ENCODE assay signal across 17 cellular contexts in the genomic region with DNA sequence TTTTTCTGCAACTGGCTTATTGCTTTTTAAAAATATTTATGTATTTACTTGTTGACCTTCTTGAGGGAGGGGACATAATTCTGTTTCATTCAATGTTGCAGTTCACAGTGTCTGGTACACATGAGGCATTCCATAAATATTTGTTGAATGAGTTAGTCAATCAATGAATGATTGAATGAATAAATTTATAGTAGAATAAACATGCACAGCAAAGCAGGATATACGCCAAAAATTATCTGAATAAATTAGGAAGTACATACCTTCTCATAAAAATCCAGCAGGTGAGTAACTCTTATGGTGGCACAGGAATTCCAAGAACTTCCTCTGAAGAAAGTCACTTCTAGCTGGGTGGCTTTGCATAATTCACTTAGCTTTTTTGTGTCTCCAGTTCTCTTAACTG.
DNase-seq lines count a peak whose midpoint lies in the region; TF ChIP-seq lines count a peak whose summit lies in the region.
"Had no signal": no experiment of that assay in that cellular context is flagged by ENCODE, and none has a peak within 500 bp of the region (broad histone marks: within the 10 kb centered on the region; RNA-seq: fewer than 3 reads in every experiment).

No MANE protein-coding gene starts in this region.

- no peaks in the 10 kb centered on the region for H3K36me3 Mint-ChIP-seq in Calu3 (ENCODE audit: insufficient read depth, unreplicated experiment)
- H3K36me3 Mint-ChIP-seq: CD14-positive monocyte had no signal

- H3K4me3 ChIP-seq in SJSA1 = no peak overlapping the region; the same call in 1 of the 2 replicates
- H3K4me3 ChIP-seq: HAP-1 had no signal

- H3K4me1 ChIP-seq in SJSA1 (replicated peaks) = peaks cover 55% of the 10 kb centered on the region
- H3K4me1 ChIP-seq: HAP-1 had no signal

- H3K4me1 Mint-ChIP-seq in Calu3 (ENCODE audit: low read depth, unreplicated experiment) = peaks cover 45% of the 10 kb centered on the region
- H3K4me1 Mint-ChIP-seq: CD14-positive monocyte had no signal

- no peak overlapping the region for H3K4me3 Mint-ChIP-seq in Calu3 (ENCODE audit: low read depth, unreplicated experiment)
- H3K4me3 Mint-ChIP-seq: CD14-positive monocyte had no signal

- H3K27me3 Mint-ChIP-seq in Calu3 (ENCODE audit: unreplicated experiment) = no peaks in the 10 kb centered on the region

- H3K9me3 ChIP-seq in SJSA1 (replicated peaks) = no peaks in the 10 kb centered on the region
- H3K9me3 ChIP-seq: HAP-1 had no signal

- CTCF ChIA-PET in Calu3 (lab: Charles Lee) = interaction anchor here (0.7 to 1.3 kb wide), 4 partner anchors 34 to 65 kb away, joined by 3 read pairs; no protein-coding TSS in a partner anchor

- TF ChIP-seq CTCF in Calu3 (IDR thresholded peaks at IDR 0.05; ENCODE audit: unreplicated experiment) = no peak

- peaks cover 8% of the 10 kb centered on the region for H3K9me3 Mint-ChIP-seq in Calu3 (ENCODE audit: low read depth, unreplicated experiment)

- H3K27ac ChIP-seq in SJSA1 = peak overlapping the region; percentile 81

- DNase-seq in Calu3 (no peak), LoVo (ENCODE audit: low spot score) (peak; percentile 13), SJSA1 (ENCODE audit: low read depth in 1 of 2, low spot score in 2 of 2) (peak in 1 of 2 experiments; percentile 57), kidney tubule cell (ENCODE audit: low spot score) (peak; percentile 91), NCI-H82 (lab: John Stamatoyannopoulos, UW) (no peak), NCI-H2171 treated with DMSO at 0.1 percent for 48 hours (lab: John Stamatoyannopoulos, UW) (no peak), ureter (ENCODE audit: low spot score) (no peak)
- DNase-seq: AML-193, EL, IMR-90, NCI-H1048, NCI-H1436 treated with DMSO at 0.1 percent for 48 hours, NCI-H2029 treated with DMSO at 0.1 percent for 48 hours, NCI-H510A treated with DMSO at 0.1 percent for 48 hours, SIG-M5 had no signal

- BruUV-seq in Calu3 (replicated peaks; lab: Mats Ljungman, UMichigan) = no TSS peak

- peak overlapping the region; percentile 48 for H3K27ac Mint-ChIP-seq in Calu3 (ENCODE audit: unreplicated experiment)
- H3K27ac Mint-ChIP-seq: CD14-positive monocyte had no signal

- H3K27me3 ChIP-seq in SJSA1 (replicated peaks) = no peaks in the 10 kb centered on the region

- intact Hi-C loops in Calu3 (cut with micrococcal nuclease; ENCODE audit: unreplicated experiment) = loop anchor here (2.0 kb wide), 1 partner anchor 65 kb away; no protein-coding TSS in a partner anchor

- peaks cover 3% of the 10 kb centered on the region; the same call in 1 of the 2 replicates for H3K36me3 ChIP-seq in SJSA1
- H3K36me3 ChIP-seq: HAP-1 had no signal

Comparison
In these comparisons a context has a peak if more than half of its experiments do, and no peak if none do; other contexts are left out.
1. DNase-seq: peak in LoVo (single experiment) and kidney tubule cell (single experiment); none in Calu3 (single experiment), NCI-H82 (single experiment), NCI-H2171 treated with DMSO at 0.1 percent for 48 hours (single experiment) and ureter (single experiment).